Comparison of ENCODE assay signal across 9 cellular contexts in genomic region chr2:9800975-9801723, GRCh38. TPM values are rescaled to one million over a fixed set of nuclear protein-coding genes. Genes with fewer than 3 reads are reported as not detected.
A peak's percentile ranks its signal among the peaks of the same experiment; 100 is the strongest.
DNase-seq lines count a peak whose midpoint lies in the region; ATAC-seq lines count a peak whose summit lies in the region.
"Had no signal": no experiment of that assay in that cellular context is flagged by ENCODE, and none has a peak within 500 bp of the region (broad histone marks: within the 10 kb centered on the region; RNA-seq: fewer than 3 reads in every experiment).

No MANE protein-coding gene starts in this region.

- H3K27me3 Mint-ChIP-seq in activated CD4-positive, alpha-beta memory T cell treated with anti-CD3 and anti-CD28 coated beads for 36 hours, result no peaks in the 10 kb centered on the region

- peaks cover 18% of the 10 kb centered on the region; the same call in 1 of the 2 replicates for H3K4me1 ChIP-seq in HUES6 (ENCODE audit: control insufficient read depth, insufficient read depth, low read length)

- POLR2A ChIA-PET in activated CD4-positive, alpha-beta memory T cell treated with anti-CD3 and anti-CD28 coated beads for 36 hours (lab: Charles Lee), result interaction anchor here (0.9 to 2.4 kb wide), 4 partner anchors 12 to 246 kb away, joined by 3 to 12 read pairs (median 5); partner anchors contain the start of genes ADAM17 and TAF1B

- H3K4me1 Mint-ChIP-seq in activated CD4-positive, alpha-beta memory T cell treated with anti-CD3 and anti-CD28 coated beads for 36 hours (ENCODE audit: low read depth), result peaks cover 35% of the 10 kb centered on the region

- H3K9me3 ChIP-seq in HUES6 (ENCODE audit: control insufficient read depth, insufficient read depth, low read depth, low read length), result no peaks in the 10 kb centered on the region
- H3K9me3 ChIP-seq: Peyer's patch had no signal

- intact Hi-C loops in activated CD4-positive, alpha-beta memory T cell treated with anti-CD3 and anti-CD28 coated beads for 36 hours (cut with micrococcal nuclease), result no loop called here
- intact Hi-C loops in left cardiac atrium (cut with DNase I), result no loop called here

- DNase-seq in activated CD4-positive, alpha-beta memory T cell treated with anti-CD3 and anti-CD28 coated beads for 36 hours, result peak; percentile 84
- peak; percentile 56 for DNase-seq in left cardiac atrium
- peak; percentile 28 to 45 for DNase-seq in stimulated activated CD8-positive, alpha-beta memory T cell treated with anti-CD3 and anti-CD28 coated beads, Interleukin-15, amount 100 ng/mL, for 4 hours (ENCODE audit: low read depth in 2 of 2)
- no peak for DNase-seq in DMS153 treated with DMSO at 0.1 percent for 48 hours (lab: John Stamatoyannopoulos, UW; ENCODE audit: unreplicated experiment)
- no peak for DNase-seq in DMS79 treated with DMSO at 0.1 percent for 48 hours (lab: John Stamatoyannopoulos, UW)
- DNase-seq in activated naive CD4-positive, alpha-beta T cell treated with anti-CD3 and anti-CD28 coated beads, Interleukin-2, amount 50 U/mL, for 16 hours, result no peak
- DNase-seq in pons (ENCODE audit: low spot score), result no peak

- no peaks in the 10 kb centered on the region for H3K9me3 Mint-ChIP-seq in activated CD4-positive, alpha-beta memory T cell treated with anti-CD3 and anti-CD28 coated beads for 36 hours

- no peak overlapping the region for H3K4me3 ChIP-seq in HUES6 (ENCODE audit: low read depth, low read length)
- H3K4me3 ChIP-seq: Peyer's patch had no signal

- peak overlapping the region; percentile 80 for H3K27ac Mint-ChIP-seq in activated CD4-positive, alpha-beta memory T cell treated with anti-CD3 and anti-CD28 coated beads for 36 hours

- peak overlapping the region; percentile 23 for H3K4me3 Mint-ChIP-seq in activated CD4-positive, alpha-beta memory T cell treated with anti-CD3 and anti-CD28 coated beads for 36 hours

- no peak overlapping the region; the same call in 1 of the 2 replicates for H3K27ac ChIP-seq in HUES6 (ENCODE audit: low read depth, low read length)

- peak overlapping the region; percentile 38 for H3K9ac ChIP-seq in HUES6 (ENCODE audit: low read length)

- no peaks in the 10 kb centered on the region for H3K27me3 ChIP-seq in HUES6 (ENCODE audit: control insufficient read depth, insufficient read depth, low read length)
- H3K27me3 ChIP-seq: Peyer's patch had no signal

- no peaks in the 10 kb centered on the region for H3K36me3 ChIP-seq in HUES6 (ENCODE audit: control insufficient read depth, insufficient read depth, low read length)
- H3K36me3 ChIP-seq: Peyer's patch had no signal

- CTCF ChIA-PET in activated CD4-positive, alpha-beta memory T cell treated with anti-CD3 and anti-CD28 coated beads for 36 hours (lab: Charles Lee), result interaction anchor here (0.6 to 8.9 kb wide), 17 partner anchors 13 to 659 kb away, joined by 3 to 92 read pairs (median 6); partner anchors contain the start of gene KLF11

- H3K36me3 Mint-ChIP-seq in activated CD4-positive, alpha-beta memory T cell treated with anti-CD3 and anti-CD28 coated beads for 36 hours, result no peaks in the 10 kb centered on the region

- ATAC-seq in left cardiac atrium, result peak in 1 of 2 donors; percentile 28

RNA-seq across cellular contexts. Expression of gene TAF1B, which starts 42.1 kb away (rescaled TPM):
- 10 to 100 TPM; 32.6 TPM for total RNA-seq in activated CD4-positive, alpha-beta memory T cell treated with anti-CD3 and anti-CD28 coated beads for 36 hours
- 10 to 100 TPM in 1 of 2 donors, 1 to 10 TPM in 1; 8.1 to 11.0 TPM for total RNA-seq in left cardiac atrium

Comparison
In these comparisons a context has a peak if more than half of its experiments do, and no peak if none do; other contexts are left out.
1. DNase-seq: peak in activated CD4-positive, alpha-beta memory T cell treated with anti-CD3 and anti-CD28 coated beads for 36 hours (single experiment), left cardiac atrium (single experiment) and stimulated activated CD8-positive, alpha-beta memory T cell treated with anti-CD3 and anti-CD28 coated beads, Interleukin-15, amount 100 ng/mL, for 4 hours (2 of 2); none in DMS153 treated with DMSO at 0.1 percent for 48 hours (single experiment), DMS79 treated with DMSO at 0.1 percent for 48 hours (single experiment), activated naive CD4-positive, alpha-beta T cell treated with anti-CD3 and anti-CD28 coated beads, Interleukin-2, amount 50 U/mL, for 16 hours (single experiment) and pons (single experiment).